Comparison of ENCODE assay signal across 33 cellular contexts in genomic region chr3:2504912-2505311, GRCh38.
"Had no signal": no experiment of that assay in that cellular context is flagged by ENCODE, and none has a peak within 500 bp of the region (broad histone marks: within the 10 kb centered on the region; RNA-seq: fewer than 3 reads in every experiment).

No MANE protein-coding gene starts in this region.

- H3K36me3 ChIP-seq: adrenal gland, brain microvascular endothelial cell, breast epithelium had no signal

- H3K27ac ChIP-seq: adrenal gland, body of pancreas, brain microvascular endothelial cell, breast epithelium, VCaP had no signal

- H3K4me3 ChIP-seq: adrenal gland, body of pancreas, breast epithelium had no signal

- H3K4me1 ChIP-seq: adrenal gland, body of pancreas, breast epithelium had no signal

- FAIRE-seq: astrocyte, TTC549 had no signal

- H3K27me3 ChIP-seq: adrenal gland, body of pancreas, brain microvascular endothelial cell, breast epithelium had no signal

- DNase-seq: activated B cell treated with CpG ODN at 0.5 μM for 24 hours; activated CD4-positive, alpha-beta memory T cell treated with anti-CD3 and anti-CD28 coated beads for 36 hours; activated CD4-positive, alpha-beta T cell treated with anti-CD3 and anti-CD28 coated beads for 4 hours; activated CD4-positive, alpha-beta T cell treated with anti-CD3 and anti-CD28 coated beads, Interleukin-2, amount 10 ng/mL, durations not matched to agents 24 days and 14 days; activated CD4-positive, alpha-beta T cell treated with anti-CD3 and anti-CD28 coated beads, Interleukin-2, amount 50 U/mL, for 1 hour; activated CD4-positive, alpha-beta T cell treated with anti-CD3 and anti-CD28 coated beads, Interleukin-2, amount 50 U/mL, for 4 hours; activated CD4-positive, CD25-positive, alpha-beta regulatory T cell treated with anti-CD3 and anti-CD28 coated beads, Interleukin-2, amount 50 U/mL, for 72 hours; activated CD8-positive, alpha-beta memory T cell treated with anti-CD3 and anti-CD28 coated beads, Interleukin-2, amount 50 U/mL, for 4 hours; activated CD8-positive, alpha-beta T cell treated with anti-CD3 and anti-CD28 coated beads for 36 hours; activated effector memory CD4-positive, alpha-beta T cell treated with anti-CD3 and anti-CD28 coated beads, Interleukin-2, amount 50 U/mL, for 16 hours; activated gamma-delta T cell treated with Interleukin-2 at 50 U/mL for 16 hours; activated naive CD4-positive, alpha-beta T cell; activated naive CD4-positive, alpha-beta T cell treated with anti-CD3 and anti-CD28 coated beads for 36 hours; activated naive CD4-positive, alpha-beta T cell treated with anti-CD3 and anti-CD28 coated beads, Interleukin-2, amount 50 U/mL, for 16 hours; activated naive CD8-positive, alpha-beta T cell treated with anti-CD3 and anti-CD28 coated beads for 36 hours; activated T-cell treated with anti-CD3 and anti-CD28 coated beads for 4 hours; activated T-cell treated with anti-CD3 and anti-CD28 coated beads, Interleukin-2, amount 50 U/mL, for 1 hour; activated T-cell treated with anti-CD3 and anti-CD28 coated beads, Interleukin-2, amount 50 U/mL, for 4 hours; activated T-cell treated with anti-CD3 and anti-CD28 coated beads, Interleukin-2, amount 50 U/mL, for 72 hours; adrenal gland; amniotic stem cell; aorta; body of pancreas; brain microvascular endothelial cell; central memory CD4-positive, alpha-beta T cell; T-helper 1 cell; T-helper 9 cell had no signal

- ATAC-seq: activated CD8-positive, alpha-beta T cell treated with anti-CD3 and anti-CD28 coated beads for 36 hours; activated naive CD4-positive, alpha-beta T cell treated with anti-CD3 and anti-CD28 coated beads, Interleukin-2, amount 50 U/mL, for 72 hours; activated T-cell treated with anti-CD3 and anti-CD28 coated beads, Interleukin-2, amount 50 U/mL, for 4 hours; activated T-cell treated with anti-CD3 and anti-CD28 coated beads, Interleukin-2, amount 50 U/mL, for 72 hours; activated T-helper 17 cell treated with anti-CD3 and anti-CD28 coated beads, Interleukin-2, amount 50 U/mL, for 72 hours; body of pancreas had no signal

- H3K9me3 ChIP-seq: adrenal gland, body of pancreas, breast epithelium had no signal
